Comparison of ENCODE assay signal across 1 cellular context in the genomic region with DNA sequence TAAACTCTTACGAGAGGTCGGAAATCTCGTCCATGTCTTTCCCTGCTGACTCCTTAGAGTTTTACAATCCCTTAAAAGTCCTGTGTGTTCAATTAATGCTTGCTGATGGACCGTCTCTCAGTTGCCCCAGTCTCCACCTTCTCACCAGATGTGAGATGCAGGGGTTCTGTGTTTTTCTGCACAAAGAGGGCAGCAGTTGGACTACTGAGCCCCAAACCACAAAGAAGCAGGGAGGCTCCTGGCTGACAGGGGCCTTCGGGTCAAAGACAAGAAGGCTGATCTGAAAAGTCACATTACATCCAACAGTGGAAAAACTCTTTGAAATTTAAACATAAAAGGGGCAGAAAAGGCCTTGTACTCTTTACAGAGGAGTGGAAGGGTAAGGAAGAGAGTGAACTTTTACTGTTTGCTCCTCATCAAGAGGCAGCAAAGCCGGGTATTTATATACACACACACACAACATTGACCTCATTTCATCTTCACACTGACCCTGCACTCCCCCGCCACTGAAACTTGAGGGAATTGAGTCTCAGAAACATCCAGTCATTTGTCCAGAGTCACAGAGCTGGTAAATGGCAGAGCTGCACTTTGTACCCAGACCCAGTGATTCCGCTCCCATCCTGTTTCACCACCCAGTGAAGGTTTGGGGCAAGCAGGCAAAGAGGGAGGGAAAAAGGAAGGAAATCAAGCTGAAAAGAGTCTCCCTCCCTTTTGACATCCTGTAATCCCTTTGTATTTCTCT.
A peak's percentile ranks its signal among the peaks of the same experiment; 100 is the strongest.
TF ChIP-seq lines count a peak whose summit lies in the region.

No MANE protein-coding gene starts in this region.

TF ChIP-seq in HepG2, 621 proteins besides CTCF, POLR2A, EP300 and RAD21 (continued from another document and continues in another):
- TF ChIP-seq, protein P1, sequence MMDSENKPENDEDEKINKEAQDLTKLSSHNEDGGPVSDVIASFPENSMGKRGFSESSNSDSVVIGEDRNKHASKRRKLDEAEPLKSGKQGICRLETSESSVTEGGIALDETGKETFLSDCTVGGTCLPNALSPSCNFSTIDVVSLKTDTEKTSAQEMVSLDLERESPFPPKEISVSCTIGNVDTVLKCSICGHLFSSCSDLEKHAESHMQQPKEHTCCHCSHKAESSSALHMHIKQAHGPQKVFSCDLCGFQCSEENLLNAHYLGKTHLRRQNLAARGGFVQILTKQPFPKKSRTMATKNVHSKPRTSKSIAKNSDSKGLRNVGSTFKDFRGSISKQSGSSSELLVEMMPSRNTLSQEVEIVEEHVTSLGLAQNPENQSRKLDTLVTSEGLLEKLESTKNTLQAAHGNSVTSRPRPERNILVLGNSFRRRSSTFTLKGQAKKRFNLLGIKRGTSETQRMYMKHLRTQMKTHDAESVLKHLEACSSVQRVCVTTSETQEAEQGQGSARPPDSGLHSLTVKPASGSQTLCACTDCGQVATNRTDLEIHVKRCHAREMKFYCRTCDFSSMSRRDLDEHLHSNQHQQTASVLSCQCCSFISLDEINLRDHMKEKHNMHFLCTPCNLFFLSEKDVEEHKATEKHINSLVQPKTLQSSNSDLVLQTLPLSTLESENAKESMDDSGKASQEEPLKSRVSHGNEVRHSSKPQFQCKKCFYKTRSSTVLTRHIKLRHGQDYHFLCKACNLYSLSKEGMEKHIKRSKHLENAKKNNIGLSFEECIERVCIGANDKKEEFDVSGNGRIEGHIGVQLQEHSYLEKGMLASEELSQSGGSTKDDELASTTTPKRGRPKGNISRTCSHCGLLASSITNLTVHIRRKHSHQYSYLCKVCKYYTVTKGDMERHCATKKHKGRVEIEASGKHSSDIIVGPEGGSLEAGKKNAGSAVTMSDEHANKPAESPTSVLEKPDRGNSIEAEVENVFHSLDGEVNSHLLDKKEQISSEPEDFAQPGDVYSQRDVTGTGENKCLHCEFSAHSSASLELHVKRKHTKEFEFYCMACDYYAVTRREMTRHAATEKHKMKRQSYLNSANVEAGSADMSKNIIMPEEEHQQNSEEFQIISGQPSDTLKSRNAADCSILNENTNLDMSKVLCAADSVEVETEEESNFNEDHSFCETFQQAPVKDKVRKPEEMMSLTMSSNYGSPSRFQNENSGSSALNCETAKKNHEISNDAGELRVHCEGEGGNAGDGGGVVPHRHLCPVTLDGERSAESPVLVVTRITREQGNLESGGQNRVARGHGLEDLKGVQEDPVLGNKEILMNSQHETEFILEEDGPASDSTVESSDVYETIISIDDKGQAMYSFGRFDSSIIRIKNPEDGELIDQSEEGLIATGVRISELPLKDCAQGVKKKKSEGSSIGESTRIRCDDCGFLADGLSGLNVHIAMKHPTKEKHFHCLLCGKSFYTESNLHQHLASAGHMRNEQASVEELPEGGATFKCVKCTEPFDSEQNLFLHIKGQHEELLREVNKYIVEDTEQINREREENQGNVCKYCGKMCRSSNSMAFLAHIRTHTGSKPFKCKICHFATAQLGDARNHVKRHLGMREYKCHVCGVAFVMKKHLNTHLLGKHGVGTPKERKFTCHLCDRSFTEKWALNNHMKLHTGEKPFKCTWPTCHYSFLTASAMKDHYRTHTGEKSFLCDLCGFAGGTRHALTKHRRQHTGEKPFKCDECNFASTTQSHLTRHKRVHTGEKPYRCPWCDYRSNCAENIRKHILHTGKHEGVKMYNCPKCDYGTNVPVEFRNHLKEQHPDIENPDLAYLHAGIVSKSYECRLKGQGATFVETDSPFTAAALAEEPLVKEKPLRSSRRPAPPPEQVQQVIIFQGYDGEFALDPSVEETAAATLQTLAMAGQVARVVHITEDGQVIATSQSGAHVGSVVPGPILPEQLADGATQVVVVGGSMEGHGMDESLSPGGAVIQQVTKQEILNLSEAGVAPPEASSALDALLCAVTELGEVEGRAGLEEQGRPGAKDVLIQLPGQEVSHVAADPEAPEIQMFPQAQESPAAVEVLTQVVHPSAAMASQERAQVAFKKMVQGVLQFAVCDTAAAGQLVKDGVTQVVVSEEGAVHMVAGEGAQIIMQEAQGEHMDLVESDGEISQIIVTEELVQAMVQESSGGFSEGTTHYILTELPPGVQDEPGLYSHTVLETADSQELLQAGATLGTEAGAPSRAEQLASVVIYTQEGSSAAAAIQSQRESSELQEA (CRISPR knock-in tag; IDR thresholded peaks at IDR 0.05; ENCODE audit: not compliant biosample characterization), result no peak
- TF ChIP-seq ZNF614 (CRISPR knock-in tag; IDR thresholded peaks at IDR 0.05; ENCODE audit: borderline replicate concordance), result peak; percentile 85; the same call in 1 of the 2 replicates
- no peak for TF ChIP-seq ZNF569 (CRISPR knock-in tag; IDR thresholded peaks at IDR 0.05; ENCODE audit: borderline replicate concordance)
- TF ChIP-seq SOX5 (CRISPR knock-in tag; IDR thresholded peaks at IDR 0.05; ENCODE audit: borderline replicate concordance), result no peak; the same call in 1 of the 2 replicates
- TF ChIP-seq, protein P2, sequence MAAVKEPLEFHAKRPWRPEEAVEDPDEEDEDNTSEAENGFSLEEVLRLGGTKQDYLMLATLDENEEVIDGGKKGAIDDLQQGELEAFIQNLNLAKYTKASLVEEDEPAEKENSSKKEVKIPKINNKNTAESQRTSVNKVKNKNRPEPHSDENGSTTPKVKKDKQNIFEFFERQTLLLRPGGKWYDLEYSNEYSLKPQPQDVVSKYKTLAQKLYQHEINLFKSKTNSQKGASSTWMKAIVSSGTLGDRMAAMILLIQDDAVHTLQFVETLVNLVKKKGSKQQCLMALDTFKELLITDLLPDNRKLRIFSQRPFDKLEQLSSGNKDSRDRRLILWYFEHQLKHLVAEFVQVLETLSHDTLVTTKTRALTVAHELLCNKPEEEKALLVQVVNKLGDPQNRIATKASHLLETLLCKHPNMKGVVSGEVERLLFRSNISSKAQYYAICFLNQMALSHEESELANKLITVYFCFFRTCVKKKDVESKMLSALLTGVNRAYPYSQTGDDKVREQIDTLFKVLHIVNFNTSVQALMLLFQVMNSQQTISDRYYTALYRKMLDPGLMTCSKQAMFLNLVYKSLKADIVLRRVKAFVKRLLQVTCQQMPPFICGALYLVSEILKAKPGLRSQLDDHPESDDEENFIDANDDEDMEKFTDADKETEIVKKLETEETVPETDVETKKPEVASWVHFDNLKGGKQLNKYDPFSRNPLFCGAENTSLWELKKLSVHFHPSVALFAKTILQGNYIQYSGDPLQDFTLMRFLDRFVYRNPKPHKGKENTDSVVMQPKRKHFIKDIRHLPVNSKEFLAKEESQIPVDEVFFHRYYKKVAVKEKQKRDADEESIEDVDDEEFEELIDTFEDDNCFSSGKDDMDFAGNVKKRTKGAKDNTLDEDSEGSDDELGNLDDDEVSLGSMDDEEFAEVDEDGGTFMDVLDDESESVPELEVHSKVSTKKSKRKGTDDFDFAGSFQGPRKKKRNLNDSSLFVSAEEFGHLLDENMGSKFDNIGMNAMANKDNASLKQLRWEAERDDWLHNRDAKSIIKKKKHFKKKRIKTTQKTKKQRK (IDR thresholded peaks at IDR 0.05; ENCODE audit: low read length), result no peak
- TF ChIP-seq ZNF703 (CRISPR knock-in tag; IDR thresholded peaks at IDR 0.05; ENCODE audit: borderline replicate concordance), result no peak
- TF ChIP-seq TOPORS (CRISPR knock-in tag; IDR thresholded peaks at IDR 0.05), result no peak
- no peak for TF ChIP-seq NR2F1 (CRISPR knock-in tag; IDR thresholded peaks at IDR 0.05)
- TF ChIP-seq, protein P3, sequence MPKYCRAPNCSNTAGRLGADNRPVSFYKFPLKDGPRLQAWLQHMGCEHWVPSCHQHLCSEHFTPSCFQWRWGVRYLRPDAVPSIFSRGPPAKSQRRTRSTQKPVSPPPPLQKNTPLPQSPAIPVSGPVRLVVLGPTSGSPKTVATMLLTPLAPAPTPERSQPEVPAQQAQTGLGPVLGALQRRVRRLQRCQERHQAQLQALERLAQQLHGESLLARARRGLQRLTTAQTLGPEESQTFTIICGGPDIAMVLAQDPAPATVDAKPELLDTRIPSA (CRISPR knock-in tag; IDR thresholded peaks at IDR 0.05; ENCODE audit: borderline replicate concordance), result no peak
- TF ChIP-seq ZMYM2 (CRISPR knock-in tag; IDR thresholded peaks at IDR 0.05), result no peak
- TF ChIP-seq, protein P4, sequence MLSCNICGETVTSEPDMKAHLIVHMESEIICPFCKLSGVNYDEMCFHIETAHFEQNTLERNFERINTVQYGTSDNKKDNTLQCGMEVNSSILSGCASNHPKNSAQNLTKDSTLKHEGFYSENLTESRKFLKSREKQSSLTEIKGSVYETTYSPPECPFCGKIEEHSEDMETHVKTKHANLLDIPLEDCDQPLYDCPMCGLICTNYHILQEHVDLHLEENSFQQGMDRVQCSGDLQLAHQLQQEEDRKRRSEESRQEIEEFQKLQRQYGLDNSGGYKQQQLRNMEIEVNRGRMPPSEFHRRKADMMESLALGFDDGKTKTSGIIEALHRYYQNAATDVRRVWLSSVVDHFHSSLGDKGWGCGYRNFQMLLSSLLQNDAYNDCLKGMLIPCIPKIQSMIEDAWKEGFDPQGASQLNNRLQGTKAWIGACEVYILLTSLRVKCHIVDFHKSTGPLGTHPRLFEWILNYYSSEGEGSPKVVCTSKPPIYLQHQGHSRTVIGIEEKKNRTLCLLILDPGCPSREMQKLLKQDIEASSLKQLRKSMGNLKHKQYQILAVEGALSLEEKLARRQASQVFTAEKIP (CRISPR knock-in tag; IDR thresholded peaks at IDR 0.05; ENCODE audit: borderline replicate concordance), result no peak
- no peak for TF ChIP-seq ARNTL (CRISPR knock-in tag; IDR thresholded peaks at IDR 0.05)
- TF ChIP-seq PHF20 (CRISPR knock-in tag; IDR thresholded peaks at IDR 0.05), result no peak
- TF ChIP-seq, protein P5, sequence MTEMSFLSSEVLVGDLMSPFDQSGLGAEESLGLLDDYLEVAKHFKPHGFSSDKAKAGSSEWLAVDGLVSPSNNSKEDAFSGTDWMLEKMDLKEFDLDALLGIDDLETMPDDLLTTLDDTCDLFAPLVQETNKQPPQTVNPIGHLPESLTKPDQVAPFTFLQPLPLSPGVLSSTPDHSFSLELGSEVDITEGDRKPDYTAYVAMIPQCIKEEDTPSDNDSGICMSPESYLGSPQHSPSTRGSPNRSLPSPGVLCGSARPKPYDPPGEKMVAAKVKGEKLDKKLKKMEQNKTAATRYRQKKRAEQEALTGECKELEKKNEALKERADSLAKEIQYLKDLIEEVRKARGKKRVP (CRISPR knock-in tag; IDR thresholded peaks at IDR 0.05), result no peak
- TF ChIP-seq SIX1 (CRISPR knock-in tag; IDR thresholded peaks at IDR 0.05; ENCODE audit: borderline replicate concordance), result no peak
- TF ChIP-seq ZNF547 (CRISPR knock-in tag; IDR thresholded peaks at IDR 0.05), result no peak
- no peak for TF ChIP-seq ZNF260 (CRISPR knock-in tag; IDR thresholded peaks at IDR 0.05; ENCODE audit: borderline replicate concordance, low read depth)
- no peak for TF ChIP-seq ZNF713 (CRISPR knock-in tag; IDR thresholded peaks at IDR 0.05)
- no peak for TF ChIP-seq ZNF589 (CRISPR knock-in tag; conservative IDR thresholded peaks at IDR 0.05)
- no peak for TF ChIP-seq PRMT3 (CRISPR knock-in tag; IDR thresholded peaks at IDR 0.05; ENCODE audit: borderline replicate concordance, low read depth)
- TF ChIP-seq PLRG1 (conservative IDR thresholded peaks at IDR 0.05), result no peak
- TF ChIP-seq TBP (CRISPR knock-in tag; IDR thresholded peaks at IDR 0.05), result no peak
- no peak for TF ChIP-seq HMG20B (CRISPR knock-in tag; conservative IDR thresholded peaks at IDR 0.05)
- no peak for TF ChIP-seq SP1 (IDR thresholded peaks at IDR 0.05)
- no peak for TF ChIP-seq SP1 (CRISPR knock-in tag; IDR thresholded peaks at IDR 0.05)
- TF ChIP-seq ZKSCAN1 (IDR thresholded peaks at IDR 0.05; ENCODE audit: low read length), result no peak
- no peak for TF ChIP-seq XRCC5 (optimal IDR thresholded peaks at IDR 0.05; ENCODE audit: low read length)
- TF ChIP-seq NR2C2 (CRISPR knock-in tag; IDR thresholded peaks at IDR 0.05; ENCODE audit: borderline replicate concordance), result no peak
- 0 out of 2 replicates have a peak, but pooled peaks have one; percentile 53 for TF ChIP-seq ZNF670 (CRISPR knock-in tag; IDR thresholded peaks at IDR 0.05; ENCODE audit: borderline replicate concordance)
- TF ChIP-seq GATAD2A (CRISPR knock-in tag; IDR thresholded peaks at IDR 0.05), result peak; percentile 61; the same call in 1 of the 2 replicates
- TF ChIP-seq, protein P6, sequence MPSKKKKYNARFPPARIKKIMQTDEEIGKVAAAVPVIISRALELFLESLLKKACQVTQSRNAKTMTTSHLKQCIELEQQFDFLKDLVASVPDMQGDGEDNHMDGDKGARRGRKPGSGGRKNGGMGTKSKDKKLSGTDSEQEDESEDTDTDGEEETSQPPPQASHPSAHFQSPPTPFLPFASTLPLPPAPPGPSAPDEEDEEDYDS (CRISPR knock-in tag; IDR thresholded peaks at IDR 0.05), result no peak
- TF ChIP-seq ZNF382 (CRISPR knock-in tag; IDR thresholded peaks at IDR 0.05; ENCODE audit: borderline replicate concordance), result no peak
- TF ChIP-seq ZFAT (CRISPR knock-in tag; conservative IDR thresholded peaks at IDR 0.05), result no peak
- TF ChIP-seq AGO1 (IDR thresholded peaks at IDR 0.05; ENCODE audit: low read depth, low read length, poor library complexity, severe bottlenecking), result no peak
- TF ChIP-seq ZNF552 (CRISPR knock-in tag; IDR thresholded peaks at IDR 0.05; ENCODE audit: borderline replicate concordance), result no peak
- no peak for TF ChIP-seq ZNF776 (CRISPR knock-in tag; IDR thresholded peaks at IDR 0.05)
- no peak for TF ChIP-seq MZF1 (CRISPR knock-in tag; IDR thresholded peaks at IDR 0.05; ENCODE audit: borderline replicate concordance)
- TF ChIP-seq, protein P7, sequence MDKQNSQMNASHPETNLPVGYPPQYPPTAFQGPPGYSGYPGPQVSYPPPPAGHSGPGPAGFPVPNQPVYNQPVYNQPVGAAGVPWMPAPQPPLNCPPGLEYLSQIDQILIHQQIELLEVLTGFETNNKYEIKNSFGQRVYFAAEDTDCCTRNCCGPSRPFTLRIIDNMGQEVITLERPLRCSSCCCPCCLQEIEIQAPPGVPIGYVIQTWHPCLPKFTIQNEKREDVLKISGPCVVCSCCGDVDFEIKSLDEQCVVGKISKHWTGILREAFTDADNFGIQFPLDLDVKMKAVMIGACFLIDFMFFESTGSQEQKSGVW (CRISPR knock-in tag; IDR thresholded peaks at IDR 0.05; ENCODE audit: borderline replicate concordance), result no peak
- no peak for TF ChIP-seq HHEX (CRISPR knock-in tag; IDR thresholded peaks at IDR 0.05)
- no peak for TF ChIP-seq ZNF883 (CRISPR knock-in tag; IDR thresholded peaks at IDR 0.05; ENCODE audit: not compliant biosample characterization)
- no peak for TF ChIP-seq ZNF777 (CRISPR knock-in tag; IDR thresholded peaks at IDR 0.05)
- no peak for TF ChIP-seq ZNF138 (CRISPR knock-in tag; IDR thresholded peaks at IDR 0.05; ENCODE audit: low read depth)
- TF ChIP-seq, protein P8, sequence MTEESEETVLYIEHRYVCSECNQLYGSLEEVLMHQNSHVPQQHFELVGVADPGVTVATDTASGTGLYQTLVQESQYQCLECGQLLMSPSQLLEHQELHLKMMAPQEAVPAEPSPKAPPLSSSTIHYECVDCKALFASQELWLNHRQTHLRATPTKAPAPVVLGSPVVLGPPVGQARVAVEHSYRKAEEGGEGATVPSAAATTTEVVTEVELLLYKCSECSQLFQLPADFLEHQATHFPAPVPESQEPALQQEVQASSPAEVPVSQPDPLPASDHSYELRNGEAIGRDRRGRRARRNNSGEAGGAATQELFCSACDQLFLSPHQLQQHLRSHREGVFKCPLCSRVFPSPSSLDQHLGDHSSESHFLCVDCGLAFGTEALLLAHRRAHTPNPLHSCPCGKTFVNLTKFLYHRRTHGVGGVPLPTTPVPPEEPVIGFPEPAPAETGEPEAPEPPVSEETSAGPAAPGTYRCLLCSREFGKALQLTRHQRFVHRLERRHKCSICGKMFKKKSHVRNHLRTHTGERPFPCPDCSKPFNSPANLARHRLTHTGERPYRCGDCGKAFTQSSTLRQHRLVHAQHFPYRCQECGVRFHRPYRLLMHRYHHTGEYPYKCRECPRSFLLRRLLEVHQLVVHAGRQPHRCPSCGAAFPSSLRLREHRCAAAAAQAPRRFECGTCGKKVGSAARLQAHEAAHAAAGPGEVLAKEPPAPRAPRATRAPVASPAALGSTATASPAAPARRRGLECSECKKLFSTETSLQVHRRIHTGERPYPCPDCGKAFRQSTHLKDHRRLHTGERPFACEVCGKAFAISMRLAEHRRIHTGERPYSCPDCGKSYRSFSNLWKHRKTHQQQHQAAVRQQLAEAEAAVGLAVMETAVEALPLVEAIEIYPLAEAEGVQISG (CRISPR knock-in tag; IDR thresholded peaks at IDR 0.05), result no peak
